ENCODE assay signal across 1 cellular context in the genomic region with DNA sequence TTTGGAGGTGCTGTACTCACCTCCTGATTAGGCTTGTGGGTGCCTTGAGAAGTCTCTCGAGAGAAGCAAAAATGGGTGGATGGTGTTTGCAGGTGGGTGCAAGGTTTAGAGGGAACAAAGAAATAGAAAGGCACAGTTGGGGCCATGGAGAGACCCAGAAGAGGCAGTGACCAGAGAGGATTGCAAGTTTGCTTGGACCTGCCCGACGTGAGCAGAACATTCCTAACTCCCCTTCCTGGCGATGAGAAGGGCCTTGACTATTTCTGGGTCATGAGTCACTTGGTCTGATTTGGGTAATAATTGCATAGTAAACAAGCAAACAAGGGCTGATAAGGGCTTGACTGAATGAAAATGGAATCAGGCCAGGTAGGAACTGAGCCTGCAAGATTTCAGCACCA.
TF ChIP-seq lines count a peak whose summit lies in the region.

No MANE protein-coding gene starts in this region.

TF ChIP-seq in GM12878, 131 proteins besides CTCF, POLR2A, EP300 and RAD21 (continued from another document):
- TF ChIP-seq, protein P1, sequence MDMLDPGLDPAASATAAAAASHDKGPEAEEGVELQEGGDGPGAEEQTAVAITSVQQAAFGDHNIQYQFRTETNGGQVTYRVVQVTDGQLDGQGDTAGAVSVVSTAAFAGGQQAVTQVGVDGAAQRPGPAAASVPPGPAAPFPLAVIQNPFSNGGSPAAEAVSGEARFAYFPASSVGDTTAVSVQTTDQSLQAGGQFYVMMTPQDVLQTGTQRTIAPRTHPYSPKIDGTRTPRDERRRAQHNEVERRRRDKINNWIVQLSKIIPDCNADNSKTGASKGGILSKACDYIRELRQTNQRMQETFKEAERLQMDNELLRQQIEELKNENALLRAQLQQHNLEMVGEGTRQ (IDR thresholded peaks at IDR 0.05; ENCODE audit: borderline replicate concordance, low read depth, low read length): no peak
- no peak for TF ChIP-seq ZNF384 (IDR thresholded peaks at IDR 0.05; ENCODE audit: borderline replicate concordance, low read depth, low read length)
- TF ChIP-seq, protein P2, sequence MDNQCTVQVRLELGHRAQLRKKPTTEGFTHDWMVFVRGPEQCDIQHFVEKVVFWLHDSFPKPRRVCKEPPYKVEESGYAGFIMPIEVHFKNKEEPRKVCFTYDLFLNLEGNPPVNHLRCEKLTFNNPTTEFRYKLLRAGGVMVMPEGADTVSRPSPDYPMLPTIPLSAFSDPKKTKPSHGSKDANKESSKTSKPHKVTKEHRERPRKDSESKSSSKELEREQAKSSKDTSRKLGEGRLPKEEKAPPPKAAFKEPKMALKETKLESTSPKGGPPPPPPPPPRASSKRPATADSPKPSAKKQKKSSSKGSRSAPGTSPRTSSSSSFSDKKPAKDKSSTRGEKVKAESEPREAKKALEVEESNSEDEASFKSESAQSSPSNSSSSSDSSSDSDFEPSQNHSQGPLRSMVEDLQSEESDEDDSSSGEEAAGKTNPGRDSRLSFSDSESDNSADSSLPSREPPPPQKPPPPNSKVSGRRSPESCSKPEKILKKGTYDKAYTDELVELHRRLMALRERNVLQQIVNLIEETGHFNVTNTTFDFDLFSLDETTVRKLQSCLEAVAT (IDR thresholded peaks at IDR 0.05): no peak
- no peak for TF ChIP-seq SREBF1 (IDR thresholded peaks at IDR 0.05; ENCODE audit: low read length)
- no peak for TF ChIP-seq SUPT20H (IDR thresholded peaks at IDR 0.05; ENCODE audit: borderline replicate concordance, control insufficient read depth, low read depth, low read length)
- no peak for TF ChIP-seq RB1 (IDR thresholded peaks at IDR 0.05; ENCODE audit: borderline replicate concordance)
